ENCODE assay signal across 10 cellular contexts in genomic region chr5:52837068-52837467, GRCh38. TPM values are rescaled to one million over a fixed set of nuclear protein-coding genes. Genes with fewer than 3 reads are reported as not detected.
DNase-seq lines count a peak whose midpoint lies in the region; ATAC-seq and TF ChIP-seq lines count a peak whose summit lies in the region.
"Had no signal": no experiment of that assay in that cellular context is flagged by ENCODE, and none has a peak within 500 bp of the region (broad histone marks: within the 10 kb centered on the region; RNA-seq: fewer than 3 reads in every experiment).

No MANE protein-coding gene starts in this region.

- no peaks in the 10 kb centered on the region for H4K20me1 ChIP-seq in neural progenitor cell (ENCODE audit: low read depth)

- H3K4me2 ChIP-seq in neural progenitor cell = peak overlapping the region; percentile 2

- peak; percentile 25 for TF ChIP-seq CTCF in cardiac muscle cell (IDR thresholded peaks at IDR 0.05; ENCODE audit: low read depth, low read length)
- TF ChIP-seq CTCF in fibroblast of villous mesenchyme (IDR thresholded peaks at IDR 0.05; ENCODE audit: insufficient read depth, low read depth, low read length) = peak; percentile 26
- TF ChIP-seq CTCF in neural progenitor cell (IDR thresholded peaks at IDR 0.05) = no peak
- TF ChIP-seq CTCF in vagina (IDR thresholded peaks at IDR 0.05) = no peak

- intact Hi-C loops in cardiac septum (cut with DNase I) = no loop called here
- intact Hi-C loops in vagina (cut with DNase I) = loop anchor here (5.0 kb wide), 1 partner anchor 1945 kb away; no protein-coding TSS in a partner anchor

- H3K36me3 ChIP-seq in cardiac muscle cell (no peaks in the 10 kb centered on the region), neural progenitor cell (no peaks in the 10 kb centered on the region), vagina (no peaks in the 10 kb centered on the region)

- H3K27ac ChIP-seq in cardiac muscle cell (no peak overlapping the region), neural progenitor cell (no peak overlapping the region), vagina (peak overlapping the region; percentile 58)

- H3K27me3 Mint-ChIP-seq in neural progenitor cell (ENCODE audit: insufficient read depth, low read depth) = no peaks in the 10 kb centered on the region

- H3K36me3 Mint-ChIP-seq in neural progenitor cell = no peaks in the 10 kb centered on the region

- H3K9ac ChIP-seq in neural progenitor cell = no peak overlapping the region

- no peak for ATAC-seq in HG03432 (IDR thresholded peaks at IDR 0.05; ENCODE audit: unreplicated experiment)

- H3K79me2 ChIP-seq in neural progenitor cell (ENCODE audit: low read depth) = no peaks in the 10 kb centered on the region

- no peak overlapping the region for H2AFZ ChIP-seq in neural progenitor cell (replicated peaks)

- H3F3A ChIP-seq in neural progenitor cell (ENCODE audit: low read depth) = no peaks in the 10 kb centered on the region

- DNase-seq in cardiac muscle cell (ENCODE audit: low read depth in 1 of 2, low spot score in 1 of 2) (peak in 1 of 2 donors; percentile 76), cardiac septum (ENCODE audit: low spot score) (no peak), fibroblast of villous mesenchyme (ENCODE audit: low read depth) (peak; percentile 73), neural progenitor cell (ENCODE audit: low spot score) (peak; percentile 42), vagina (ENCODE audit: extremely low spot score in 2 of 2) (no peak), T-helper 9 cell (no peak)
- no peak for DNase-seq in stimulated activated CD4-positive, alpha-beta T cell treated with anti-CD3 and anti-CD28 coated beads, Interleukin-2, amount 100 ng/mL, for 48 hours
- DNase-seq: activated CD8-positive, alpha-beta memory T cell treated with anti-CD3 and anti-CD28 coated beads for 24 hours; NCI-H2029 had no signal

- H3K4me1 ChIP-seq in cardiac muscle cell (ENCODE audit: low read depth) = no peaks in the 10 kb centered on the region
- peaks cover 13% of the 10 kb centered on the region for H3K4me1 ChIP-seq in neural progenitor cell
- peaks cover 5% of the 10 kb centered on the region for H3K4me1 ChIP-seq in vagina

- no peaks in the 10 kb centered on the region for H3K9me3 Mint-ChIP-seq in neural progenitor cell

- no peaks in the 10 kb centered on the region for H3K9me3 ChIP-seq in cardiac muscle cell (ENCODE audit: low read depth)
- H3K9me3 ChIP-seq in neural progenitor cell (ENCODE audit: low read depth) = no peaks in the 10 kb centered on the region
- H3K9me3 ChIP-seq in vagina = no peaks in the 10 kb centered on the region

- no peaks in the 10 kb centered on the region for H3K27me3 ChIP-seq in cardiac muscle cell
- no peaks in the 10 kb centered on the region for H3K27me3 ChIP-seq in neural progenitor cell
- no peaks in the 10 kb centered on the region for H3K27me3 ChIP-seq in vagina

- TF ChIP-seq POLR2A in vagina (IDR thresholded peaks at IDR 0.05) = no peak

- H3K4me1 Mint-ChIP-seq in neural progenitor cell = peaks cover 31% of the 10 kb centered on the region

- peak overlapping the region; percentile 25 for H3K4me3 Mint-ChIP-seq in neural progenitor cell

- H3K27ac Mint-ChIP-seq in neural progenitor cell = peak overlapping the region; percentile 22

- H3K4me3 ChIP-seq in cardiac muscle cell = no peak overlapping the region
- no peak overlapping the region for H3K4me3 ChIP-seq in fibroblast of villous mesenchyme (ENCODE audit: low read depth, low read length)
- H3K4me3 ChIP-seq in neural progenitor cell = no peak overlapping the region
- no peak overlapping the region for H3K4me3 ChIP-seq in vagina

RNA-seq across cellular contexts. Expression of gene ITGA1, which starts 49.4 kb away (rescaled TPM):
- total RNA-seq in cardiac muscle cell (2.9 and 6.8 TPM in 2 replicates), cardiac septum (40.3 TPM), fibroblast of villous mesenchyme (104 and 154 TPM in 2 replicates), neural progenitor cell (ENCODE audit: low replicate concordance) (2.2 and 3.9 TPM in 2 replicates), vagina (42.7 TPM)
- 2.1 and 7.3 TPM in 2 replicates for polyA plus RNA-seq in cardiac muscle cell

RNA-seq across cellular contexts. Expression of gene PELO, which starts 49.4 kb away (rescaled TPM):
- total RNA-seq in cardiac muscle cell (15.3 and 15.6 TPM in 2 replicates), cardiac septum (29.3 TPM), fibroblast of villous mesenchyme (44.9 and 47.7 TPM in 2 replicates), neural progenitor cell (ENCODE audit: low replicate concordance) (8.5 and 11.7 TPM in 2 replicates), vagina (11.8 TPM)
- polyA plus RNA-seq in cardiac muscle cell = 14.5 and 16.8 TPM in 2 replicates

Comparison
In these comparisons a context has a peak if more than half of its experiments do, and no peak if none do; other contexts are left out.
1. DNase-seq: peak in fibroblast of villous mesenchyme (single experiment) and neural progenitor cell (single experiment); none in cardiac septum (single experiment), vagina (0 of 2), stimulated activated CD4-positive, alpha-beta T cell treated with anti-CD3 and anti-CD28 coated beads, Interleukin-2, amount 100 ng/mL, for 48 hours (0 of 2) and T-helper 9 cell (single experiment).
2. CTCF ChIP-seq: peak in cardiac muscle cell (single experiment) and fibroblast of villous mesenchyme (single experiment); none in neural progenitor cell (single experiment) and vagina (0 of 3).